8 cellular contexts compared by ENCODE assay signal in genomic region chr11:64449381-64450167, GRCh38.
A peak's percentile ranks its signal among the peaks of the same experiment; 100 is the strongest.
DNase-seq lines count a peak whose midpoint lies in the region; ATAC-seq, FAIRE-seq and TF ChIP-seq lines count a peak whose summit lies in the region.

No MANE protein-coding gene starts in this region.

- H3K27me3 ChIP-seq in adipocyte (replicated peaks; ENCODE audit: control insufficient read depth, insufficient read depth, low read length) = peaks cover 44% of the 10 kb centered on the region
- no peaks in the 10 kb centered on the region for H3K27me3 ChIP-seq in prostate gland (replicated peaks; ENCODE audit: insufficient read depth)

- TF ChIP-seq CTCF in AG04449 (IDR thresholded peaks at IDR 0.05; ENCODE audit: insufficient read depth, low read length, missing control alignments) = peak; percentile 87
- peak; percentile 34 to 74 (median 62) for TF ChIP-seq CTCF in prostate gland (IDR thresholded peaks at IDR 0.05)

- 25% methylated on average over 31 of the region's 31 CpGs for WGBS in prostate gland

- no peak for TF ChIP-seq POLR2A in prostate gland (IDR thresholded peaks at IDR 0.05)

- ATAC-seq in GM18517 (IDR thresholded peaks at IDR 0.05; ENCODE audit: unreplicated experiment) (peak; percentile 64), left ventricle myocardium superior (peak; percentile 87)

- peak; percentile 63 for FAIRE-seq in urothelium cell line (lab: Jason Lieb, UNC)

- H3K4me3 ChIP-seq in AG04449 (ENCODE audit: low read depth, low read length) = no peak overlapping the region
- H3K4me3 ChIP-seq in adipocyte (ENCODE audit: low read length) = peak overlapping the region; percentile 71
- H3K4me3 ChIP-seq in prostate gland = peak overlapping the region; percentile 17 to 18

- no peak overlapping the region for H3K9ac ChIP-seq in adipocyte (ENCODE audit: low read length)

- peak overlapping the region; percentile 65 to 72 for H3K27ac ChIP-seq in prostate gland

- no peak for DNase-seq in AG04449 (ENCODE audit: low read depth, low spot score)
- DNase-seq in NCI-H1048 (lab: John Stamatoyannopoulos, UW) = peak; percentile 48
- DNase-seq in T follicular helper cell (ENCODE audit: low read depth) = peak; percentile 58
- peak; percentile 71 for DNase-seq in adipocyte (ENCODE audit: low read depth)
- peak; percentile 54 for DNase-seq in left ventricle myocardium superior
- peak; percentile 54 for DNase-seq in prostate gland (ENCODE audit: low spot score)
- DNase-seq in urothelium cell line (ENCODE audit: low spot score) = peak; percentile 91

- CTCF ChIA-PET in AG04449 (lab: Yijun Ruan, JAX) = interaction anchor here (0.6 to 5.5 kb wide), 73 partner anchors 8 to 327 kb away, joined by 3 to 111 read pairs (median 5); partner anchors contain the start of genes PRDX5, PYGM, RASGRP2 and TRMT112

- H3K36me3 ChIP-seq in adipocyte (ENCODE audit: control insufficient read depth, insufficient read depth, low read length, severe bottlenecking) (no peaks in the 10 kb centered on the region), prostate gland (no peaks in the 10 kb centered on the region)

- POLR2A ChIA-PET in AG04449 (lab: Yijun Ruan, JAX) = interaction anchor here (0.6 kb wide), 1 partner anchor 591 kb away, joined by 3 read pairs; the partner anchor contains the start of gene SAC3D1

- intact Hi-C loops in left ventricle myocardium superior (cut with micrococcal nuclease) = no loop called here
- intact Hi-C loops in prostate gland (cut with DNase I) = loop anchor here (2.0 kb wide), 1 partner anchor 203 kb away; no protein-coding TSS in a partner anchor

- H3K9me3 ChIP-seq in adipocyte (ENCODE audit: control insufficient read depth, low read length) (peaks cover 8% of the 10 kb centered on the region), prostate gland (no peaks in the 10 kb centered on the region)

- H3K4me1 ChIP-seq in adipocyte (ENCODE audit: control insufficient read depth, insufficient read depth, low read length) (peaks cover 22% of the 10 kb centered on the region), prostate gland (replicated peaks) (peaks cover 12% of the 10 kb centered on the region)
